ENCODE assay signal across 9 cellular contexts in the genomic region with DNA sequence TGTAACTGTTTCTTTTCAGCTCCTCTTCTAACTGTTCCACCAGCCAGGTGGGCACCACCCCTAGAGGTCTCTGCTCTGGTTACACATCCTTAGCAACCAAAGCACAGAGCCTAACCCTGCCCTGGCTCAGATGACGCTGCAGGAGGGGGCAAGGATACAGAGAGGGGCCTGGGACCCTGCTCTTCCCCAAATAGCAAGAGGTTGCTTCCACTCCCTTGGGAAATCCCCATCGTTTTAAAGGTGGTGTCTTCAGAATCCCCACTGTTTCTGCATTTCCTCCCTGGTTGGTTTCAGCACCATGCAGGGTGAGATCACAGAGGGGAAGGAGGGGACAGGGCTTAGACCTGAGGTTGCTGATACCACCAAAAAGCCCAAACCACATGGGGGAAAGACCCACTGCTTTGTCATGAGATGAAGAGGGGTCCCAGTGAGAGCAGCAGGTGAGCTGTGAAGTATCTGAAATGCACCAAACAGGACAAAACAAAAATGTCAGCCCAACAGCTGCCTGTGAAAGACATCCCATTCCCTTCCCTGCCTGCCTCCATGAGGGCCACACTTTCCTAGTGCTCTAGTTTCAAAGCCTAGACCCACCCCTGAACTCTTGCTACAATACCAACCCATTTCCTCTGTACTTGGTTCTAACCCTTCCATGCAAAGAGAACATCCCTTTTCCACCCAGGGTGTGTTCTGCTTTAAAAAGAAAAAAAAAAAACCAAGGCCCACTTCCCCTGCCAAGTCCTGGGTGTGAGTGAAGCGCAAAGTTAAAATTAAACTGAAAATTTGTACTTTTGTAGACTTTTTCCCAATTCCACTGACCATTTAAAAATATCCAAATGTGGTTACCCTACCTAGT. TPM values are rescaled to one million over a fixed set of nuclear protein-coding genes. Genes with fewer than 3 reads are reported as not detected.
A peak's percentile ranks its signal among the peaks of the same experiment; 100 is the strongest.
DNase-seq lines count a peak whose midpoint lies in the region; ATAC-seq and TF ChIP-seq lines count a peak whose summit lies in the region.
"Had no signal": no experiment of that assay in that cellular context is flagged by ENCODE, and none has a peak within 500 bp of the region (broad histone marks: within the 10 kb centered on the region; RNA-seq: fewer than 3 reads in every experiment).

No MANE protein-coding gene starts in this region.

- no peak overlapping the region for H2AFZ ChIP-seq in SK-N-SH (ENCODE audit: low read depth)

- H3K27me3 ChIP-seq in upper lobe of left lung: no peaks in the 10 kb centered on the region
- H3K27me3 ChIP-seq in MG63: no peaks in the 10 kb centered on the region
- no peaks in the 10 kb centered on the region for H3K27me3 ChIP-seq in SK-N-SH (ENCODE audit: insufficient read depth)

- H3K9me3 ChIP-seq in upper lobe of left lung (no peaks in the 10 kb centered on the region), MG63 (no peaks in the 10 kb centered on the region), SK-N-SH (no peaks in the 10 kb centered on the region)

- no peak for TF ChIP-seq POLR2A in upper lobe of left lung (IDR thresholded peaks at IDR 0.05)

- no peak overlapping the region for H3K4me3 ChIP-seq in upper lobe of left lung
- H3K4me3 ChIP-seq in MG63: no peak overlapping the region
- H3K4me3 ChIP-seq in SK-N-SH (ENCODE audit: low read depth in 2 of 2, low read length in 1 of 2): no peak overlapping the region
- H3K4me3 ChIP-seq: lung had no signal

- POLR2A ChIA-PET in SK-N-SH (lab: Yijun Ruan, JAX): no interaction called here

- H3K4me2 ChIP-seq in SK-N-SH: no peak overlapping the region

- no peaks in the 10 kb centered on the region for H3K9me2 ChIP-seq in SK-N-SH

- no peak for TF ChIP-seq CTCF in glutamatergic neuron (IDR thresholded peaks at IDR 0.05; ENCODE audit: partially characterized antibody, unreplicated experiment)
- TF ChIP-seq CTCF in upper lobe of left lung (IDR thresholded peaks at IDR 0.05): no peak
- TF ChIP-seq CTCF in SK-N-SH (IDR thresholded peaks at IDR 0.05): no peak

- H3K9ac ChIP-seq in SK-N-SH: no peak overlapping the region

- TF ChIP-seq EP300 in upper lobe of left lung (IDR thresholded peaks at IDR 0.05) (no peak), SK-N-SH (IDR thresholded peaks at IDR 0.05; ENCODE audit: borderline replicate concordance in 1 of 2, low read depth in 1 of 2, low read length in 1 of 2) (no peak)

- ATAC-seq in GM19043 (IDR thresholded peaks at IDR 0.05; ENCODE audit: low read depth, unreplicated experiment) (peak; percentile 56), HG03108 (IDR thresholded peaks at IDR 0.05; ENCODE audit: unreplicated experiment) (peak; percentile 55), upper lobe of left lung (ENCODE audit: low FRiP score in 2 of 2) (peak in 1 of 2 donors; percentile 19)

- H3K36me3 ChIP-seq in upper lobe of left lung (peaks cover 0 to 6% (median 0%) of the 10 kb centered on the region in 4 donors), MG63 (peaks cover 33% of the 10 kb centered on the region), SK-N-SH (replicated peaks in 1 of 2; ENCODE audit: control insufficient read depth in 1 of 2, insufficient read depth in 2 of 2, low read length in 1 of 2) (peaks cover 0 to 14% of the 10 kb centered on the region in 2 experiments)

- H3K4me1 Mint-ChIP-seq in glutamatergic neuron (ENCODE audit: low read depth, unreplicated experiment): peaks cover 37% of the 10 kb centered on the region

- peaks cover 6% of the 10 kb centered on the region for H3K27me3 Mint-ChIP-seq in glutamatergic neuron (ENCODE audit: unreplicated experiment)

- peaks cover 2% of the 10 kb centered on the region for H3K9me3 Mint-ChIP-seq in glutamatergic neuron (ENCODE audit: unreplicated experiment)

- CTCF ChIA-PET in SK-N-SH (lab: Yijun Ruan, JAX): interaction anchor here (1.1 kb wide), 1 partner anchor 8 kb away, joined by 4 read pairs; no protein-coding TSS in a partner anchor

- peak overlapping the region; percentile 14 to 87 (median 78) for H3K27ac ChIP-seq in upper lobe of left lung
- no peak overlapping the region for H3K27ac ChIP-seq in SK-N-SH (ENCODE audit: low read depth in 2 of 2, low read length in 1 of 2)

- no peaks in the 10 kb centered on the region for H3F3A ChIP-seq in SK-N-SH (replicated peaks; ENCODE audit: insufficient read depth)

- TF ChIP-seq RAD21 in SK-N-SH (IDR thresholded peaks at IDR 0.05; ENCODE audit: low read length): no peak

- H3K4me1 ChIP-seq in upper lobe of left lung: peaks cover 87 to 100% (median 88%) of the 10 kb centered on the region in 4 donors
- H3K4me1 ChIP-seq in SK-N-SH (ENCODE audit: control insufficient read depth in 1 of 2, insufficient read depth in 2 of 2, low read depth in 1 of 2, low read length in 1 of 2): peaks cover 0 to 18% of the 10 kb centered on the region in 2 experiments; a peak in 2 of 4 replicates

- H4K20me1 ChIP-seq in SK-N-SH (ENCODE audit: insufficient read depth): peaks cover 61% of the 10 kb centered on the region

- H3K4me3 Mint-ChIP-seq in glutamatergic neuron (ENCODE audit: unreplicated experiment): no peak overlapping the region

- peaks cover 64% of the 10 kb centered on the region for H3K79me2 ChIP-seq in SK-N-SH (ENCODE audit: insufficient read depth)

- WGBS in upper lobe of left lung, 2 donors: 53 to 62% methylated on average over 3 of the region's 3 CpGs
- WGBS in SK-N-SH (ENCODE audit: low lambda C conversion rate): 88% methylated on average over 3 of the region's 3 CpGs

- H3K36me3 Mint-ChIP-seq in glutamatergic neuron (ENCODE audit: unreplicated experiment): no peaks in the 10 kb centered on the region

- DNase-seq in activated CD4-positive, alpha-beta T cell treated with anti-CD3 and anti-CD28 coated beads for 48 hours: peak; percentile 48
- DNase-seq in glutamatergic neuron (no peak), upper lobe of left lung (no peak), MG63 (no peak), SK-N-SH (no peak), NCI-H2196 treated with DMSO at 0.1 percent for 48 hours (lab: John Stamatoyannopoulos, UW; ENCODE audit: unreplicated experiment) (no peak)

- H3K27ac Mint-ChIP-seq in glutamatergic neuron (ENCODE audit: unreplicated experiment): peak overlapping the region; percentile 50

TF ChIP-seq in SK-N-SH, 30 proteins besides CTCF, POLR2A, EP300 and RAD21:
- TF ChIP-seq NRF1 (IDR thresholded peaks at IDR 0.05; ENCODE audit: low read depth, low read length) (no peak), REST (IDR thresholded peaks at IDR 0.05; ENCODE audit: low read depth, low read length) (no peak), YY1 (IDR thresholded peaks at IDR 0.05; ENCODE audit: low read depth) (no peak), MEF2A (IDR thresholded peaks at IDR 0.05; ENCODE audit: borderline replicate concordance, low read depth) (no peak)
- TF ChIP-seq, protein P1, sequence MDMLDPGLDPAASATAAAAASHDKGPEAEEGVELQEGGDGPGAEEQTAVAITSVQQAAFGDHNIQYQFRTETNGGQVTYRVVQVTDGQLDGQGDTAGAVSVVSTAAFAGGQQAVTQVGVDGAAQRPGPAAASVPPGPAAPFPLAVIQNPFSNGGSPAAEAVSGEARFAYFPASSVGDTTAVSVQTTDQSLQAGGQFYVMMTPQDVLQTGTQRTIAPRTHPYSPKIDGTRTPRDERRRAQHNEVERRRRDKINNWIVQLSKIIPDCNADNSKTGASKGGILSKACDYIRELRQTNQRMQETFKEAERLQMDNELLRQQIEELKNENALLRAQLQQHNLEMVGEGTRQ (IDR thresholded peaks at IDR 0.05; ENCODE audit: borderline replicate concordance, low read depth, low read length): no peak

RNA-seq across cellular contexts. Expression of gene ANP32A, which starts 29.0 kb away (rescaled TPM):
- total RNA-seq in glutamatergic neuron (ENCODE audit: unreplicated experiment): 134 TPM
- 100 to 1,000 TPM in 2 of 6 donors, 10 to 100 TPM in 4; 62.9 to 110 (median 81.5) TPM for total RNA-seq in upper lobe of left lung
- 44.3 and 47.5 TPM in 2 replicates for total RNA-seq in MG63 (2014; rRNA removed; shearing (Covaris generic); ENCODE audit: low replicate concordance)
- 58.4 and 61.7 TPM in 2 replicates for polyA plus RNA-seq in SK-N-SH (2012; rRNA removed)
- polyA plus RNA-seq in SK-N-SH (2012; cell fraction: cytosol; rRNA removed): 78.1 and 80.4 TPM in 2 replicates
- 24.1 and 31.7 TPM in 2 replicates for polyA plus RNA-seq in SK-N-SH (2012; cell fraction: nucleus; rRNA removed)

Comparison
In these comparisons a context has a peak if more than half of its experiments do, and no peak if none do; other contexts are left out.
1. H3K27ac ChIP-seq: peak in upper lobe of left lung (4 of 4); none in SK-N-SH (0 of 2).